18 cellular contexts compared by ENCODE assay signal in the genomic region with DNA sequence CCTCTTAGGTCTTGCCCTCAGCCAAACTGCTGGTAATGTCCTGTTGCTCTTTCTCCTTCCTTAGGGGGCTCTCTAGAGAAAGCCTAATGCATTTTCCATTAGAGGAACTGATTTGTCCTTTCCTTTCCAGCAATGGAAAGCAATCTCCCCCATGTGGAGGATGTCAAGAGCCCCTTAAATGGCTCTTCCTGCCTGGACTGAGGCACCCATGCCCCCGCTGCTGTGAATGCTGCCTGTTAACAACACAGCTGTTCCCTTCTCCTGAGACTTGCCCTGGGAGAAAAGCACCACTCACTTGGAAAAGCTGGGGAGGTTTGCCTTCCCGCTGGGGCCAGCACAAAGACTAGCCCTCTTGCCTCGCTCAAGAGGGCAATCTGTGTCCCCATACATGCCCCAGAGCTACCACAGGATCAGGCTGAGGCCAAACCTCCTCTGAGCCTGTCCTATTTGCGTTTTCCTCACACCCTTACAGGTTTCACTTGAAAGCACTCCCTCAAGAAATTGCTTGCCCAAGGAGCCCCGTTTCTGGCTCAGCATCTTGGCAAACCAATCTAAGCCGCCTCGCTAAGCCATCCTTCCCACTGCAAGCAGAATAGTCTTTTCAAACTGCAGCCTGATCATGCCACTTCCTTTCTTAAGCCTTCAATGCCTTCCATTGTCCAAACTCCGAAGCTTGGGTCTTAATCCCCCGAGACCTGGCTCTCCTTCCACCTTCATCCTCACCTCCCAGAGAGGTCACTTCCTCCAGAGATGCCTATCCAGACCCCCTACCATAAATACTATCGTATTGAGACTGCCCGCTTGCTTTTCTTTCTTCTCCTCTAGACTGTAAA. TPM values are rescaled to one million over a fixed set of nuclear protein-coding genes. Genes with fewer than 3 reads are reported as not detected.
DNase-seq lines count a peak whose midpoint lies in the region.
"Had no signal": no experiment of that assay in that cellular context is flagged by ENCODE, and none has a peak within 500 bp of the region (broad histone marks: within the 10 kb centered on the region; RNA-seq: fewer than 3 reads in every experiment).

No MANE protein-coding gene starts in this region.

- H3K9ac ChIP-seq in neuronal stem cell (ENCODE audit: low read depth, low read length, poor library complexity) = no peak overlapping the region
- H3K9ac ChIP-seq: SK-N-SH had no signal

- H4K91ac ChIP-seq in neuronal stem cell (ENCODE audit: low read depth, low read length, poor library complexity) = no peak overlapping the region

- no peaks in the 10 kb centered on the region for H3K36me3 Mint-ChIP-seq in activated naive CD4-positive, alpha-beta T cell treated with anti-CD3 and anti-CD28 coated beads, Interleukin-2, amount 10 ng/mL, durations not matched to agents 7 days and 5 days
- H3K36me3 Mint-ChIP-seq: CD14-positive monocyte had no signal

- no peak overlapping the region for H2BK5ac ChIP-seq in neuronal stem cell (ENCODE audit: low read length)

- H3K27me3 ChIP-seq in ectodermal cell (ENCODE audit: control insufficient read depth, insufficient read depth, low read length, poor library complexity, severe bottlenecking) (no peaks in the 10 kb centered on the region), neuronal stem cell (ENCODE audit: control insufficient read depth in 3 of 3, insufficient read depth in 3 of 3, low read depth in 1 of 3, low read length in 3 of 3) (no peaks in the 10 kb centered on the region)
- H3K27me3 ChIP-seq: colonic mucosa, heart left ventricle had no signal

- no peaks in the 10 kb centered on the region for H3K36me3 ChIP-seq in ectodermal cell (ENCODE audit: control insufficient read depth, insufficient read depth, low read length)
- H3K36me3 ChIP-seq in neuronal stem cell (replicated peaks in 1 of 2; ENCODE audit: control insufficient read depth in 2 of 2, insufficient read depth in 2 of 2, low read length in 2 of 2) = no peaks in the 10 kb centered on the region
- H3K36me3 ChIP-seq: colonic mucosa, heart left ventricle had no signal

- no peaks in the 10 kb centered on the region for H3K4me1 Mint-ChIP-seq in activated naive CD4-positive, alpha-beta T cell treated with anti-CD3 and anti-CD28 coated beads, Interleukin-2, amount 10 ng/mL, durations not matched to agents 7 days and 5 days

- no peak overlapping the region for H4K8ac ChIP-seq in neuronal stem cell (ENCODE audit: low read depth, low read length)

- H3K4me1 ChIP-seq in ectodermal cell (ENCODE audit: control insufficient read depth, insufficient read depth, low read length) (peaks cover 15% of the 10 kb centered on the region), neuronal stem cell (ENCODE audit: control insufficient read depth in 2 of 2, insufficient read depth in 1 of 2, low read depth in 1 of 2, low read length in 2 of 2) (peaks cover 15 to 16% of the 10 kb centered on the region in 2 donors)
- H3K4me1 ChIP-seq: colonic mucosa had no signal

- H3K27ac ChIP-seq in ectodermal cell (ENCODE audit: insufficient read depth, low read depth, low read length, poor library complexity, severe bottlenecking) (peak overlapping the region; percentile 65), neuronal stem cell (replicated peaks; ENCODE audit: low read length) (peak overlapping the region; percentile 80)
- H3K27ac ChIP-seq: colonic mucosa, heart left ventricle had no signal

- H2AFZ ChIP-seq in neuronal stem cell (ENCODE audit: low read length) = peak overlapping the region; percentile 80

- DNase-seq in NCI-H1417 (lab: John Stamatoyannopoulos, UW) (peak in 2 of 3 experiments; percentile 29 to 67), NCI-H1417 treated with DMSO at 0.1 percent for 48 hours (lab: John Stamatoyannopoulos, UW) (no peak), NCI-H2227 treated with DMSO at 0.1 percent for 48 hours (lab: John Stamatoyannopoulos, UW) (peak; percentile 46), neuronal stem cell (ENCODE audit: low spot score) (peak; percentile 48), MV-4-11 (lab: John Stamatoyannopoulos, UW) (no peak), SKM-1 (lab: John Stamatoyannopoulos, UW; ENCODE audit: unreplicated experiment) (no peak)
- DNase-seq in activated naive CD4-positive, alpha-beta T cell treated with anti-CD3 and anti-CD28 coated beads, Interleukin-2, amount 10 ng/mL, durations not matched to agents 7 days and 5 days = no peak
- DNase-seq: 8988T; colonic mucosa; heart left ventricle; Karpas-422; kidney glomerular epithelial cell; NCI-H2029; SK-N-SH; stimulated activated CD4-positive, alpha-beta T cell treated with anti-CD3 and anti-CD28 coated beads, Interleukin-15, amount 100 ng/mL, for 24 hours had no signal

- H3K27ac Mint-ChIP-seq in activated naive CD4-positive, alpha-beta T cell treated with anti-CD3 and anti-CD28 coated beads, Interleukin-2, amount 10 ng/mL, durations not matched to agents 7 days and 5 days = no peak overlapping the region
- H3K27ac Mint-ChIP-seq: progenitor cell of endocrine pancreas had no signal

- no peak overlapping the region for H2BK15ac ChIP-seq in neuronal stem cell (ENCODE audit: low read length)

- H3K79me1 ChIP-seq in neuronal stem cell (ENCODE audit: low read depth, low read length) = no peaks in the 10 kb centered on the region

- no peaks in the 10 kb centered on the region for H3K9me3 ChIP-seq in ectodermal cell (ENCODE audit: control insufficient read depth, low read length)
- H3K9me3 ChIP-seq in neuronal stem cell (replicated peaks in 1 of 2; ENCODE audit: control insufficient read depth in 2 of 2, insufficient read depth in 1 of 2, low read depth in 1 of 2, low read length in 2 of 2) = no peaks in the 10 kb centered on the region
- H3K9me3 ChIP-seq: colonic mucosa, heart left ventricle, SK-N-SH had no signal

- no peak overlapping the region for H3K23ac ChIP-seq in neuronal stem cell (ENCODE audit: low read depth, low read length, poor library complexity)

- H3K4me2 ChIP-seq in neuronal stem cell (ENCODE audit: insufficient read depth, low read length, poor library complexity, severe bottlenecking) = no peak overlapping the region
- H3K4me2 ChIP-seq: SK-N-SH had no signal

- no peak overlapping the region for H3K4ac ChIP-seq in neuronal stem cell (ENCODE audit: low read length)

- H2AK5ac ChIP-seq in neuronal stem cell (ENCODE audit: low read depth, low read length) = no peak overlapping the region

- H3K4me3 Mint-ChIP-seq in activated naive CD4-positive, alpha-beta T cell treated with anti-CD3 and anti-CD28 coated beads, Interleukin-2, amount 10 ng/mL, durations not matched to agents 7 days and 5 days = no peak overlapping the region
- H3K4me3 Mint-ChIP-seq: CD14-positive monocyte had no signal

- H3K27me3 Mint-ChIP-seq in activated naive CD4-positive, alpha-beta T cell treated with anti-CD3 and anti-CD28 coated beads, Interleukin-2, amount 10 ng/mL, durations not matched to agents 7 days and 5 days = peaks cover 8% of the 10 kb centered on the region

- peak overlapping the region; percentile 39 for H3K18ac ChIP-seq in neuronal stem cell (ENCODE audit: low read length)

- H2BK12ac ChIP-seq in neuronal stem cell (ENCODE audit: low read length) = no peak overlapping the region

- 33 to 35% methylated on average over 11 of the region's 11 CpGs for WGBS in ectodermal cell, 2 experiments
- no CpG with 5 or more reads among the region's 11 CpGs for WGBS in neuronal stem cell (ENCODE audit: extremely low coverage in 2 of 2, insufficient read length in 2 of 2, insufficient replicate concordance in 1 of 2), 2 donors

- no peak overlapping the region for H2BK120ac ChIP-seq in neuronal stem cell (ENCODE audit: low read depth, low read length)

- CTCF ChIA-PET in activated naive CD4-positive, alpha-beta T cell treated with anti-CD3 and anti-CD28 coated beads, Interleukin-2, amount 10 ng/mL, durations not matched to agents 7 days and 5 days (lab: Charles Lee) = no interaction called here

- H3K9me3 Mint-ChIP-seq in activated naive CD4-positive, alpha-beta T cell treated with anti-CD3 and anti-CD28 coated beads, Interleukin-2, amount 10 ng/mL, durations not matched to agents 7 days and 5 days = no peaks in the 10 kb centered on the region
- H3K9me3 Mint-ChIP-seq: CD14-positive monocyte had no signal

- H3K4me3 ChIP-seq in ectodermal cell (ENCODE audit: insufficient read depth, low read depth, low read length) (no peak overlapping the region), neuronal stem cell (ENCODE audit: low read length in 2 of 2) (no peak overlapping the region)
- H3K4me3 ChIP-seq: colonic mucosa, heart left ventricle had no signal

- no peak overlapping the region for H3K14ac ChIP-seq in neuronal stem cell (ENCODE audit: low read length)

RNA-seq across cellular contexts. Expression of a gene that starts 23.2 kb away (rescaled TPM):
- 58.2 TPM for polyA plus RNA-seq in ectodermal cell (2013, experiment 1 of 4)
- polyA plus RNA-seq in ectodermal cell (2013, experiment 2 of 4) = 49.8 TPM
- polyA plus RNA-seq in ectodermal cell (2013, experiment 3 of 4) = 62.3 TPM
- 67.2 TPM for polyA plus RNA-seq in ectodermal cell (2013, experiment 4 of 4)
- 56.0 TPM for polyA plus RNA-seq in neuronal stem cell (2013, experiment 1 of 2)
- polyA plus RNA-seq in neuronal stem cell (2013, experiment 2 of 2) = 57.7 TPM

RNA-seq across cellular contexts. Expression of a gene that starts 28.1 kb away (rescaled TPM):
- 40.7 TPM for polyA plus RNA-seq in ectodermal cell (2013, experiment 1 of 4)
- 39.1 TPM for polyA plus RNA-seq in ectodermal cell (2013, experiment 2 of 4)
- 31.2 TPM for polyA plus RNA-seq in ectodermal cell (2013, experiment 3 of 4)
- polyA plus RNA-seq in ectodermal cell (2013, experiment 4 of 4) = 29.0 TPM
- polyA plus RNA-seq in neuronal stem cell (2013, experiment 1 of 2) = 37.6 TPM
- 34.7 TPM for polyA plus RNA-seq in neuronal stem cell (2013, experiment 2 of 2)

Comparison
In these comparisons a context has a peak if more than half of its experiments do, and no peak if none do; other contexts are left out.
1. DNase-seq: peak in NCI-H1417 (2 of 3), NCI-H2227 treated with DMSO at 0.1 percent for 48 hours (single experiment) and neuronal stem cell (single experiment); none in NCI-H1417 treated with DMSO at 0.1 percent for 48 hours (single experiment), MV-4-11 (single experiment), SKM-1 (single experiment) and activated naive CD4-positive, alpha-beta T cell treated with anti-CD3 and anti-CD28 coated beads, Interleukin-2, amount 10 ng/mL, durations not matched to agents 7 days and 5 days (single experiment).